In the genomic region with DNA sequence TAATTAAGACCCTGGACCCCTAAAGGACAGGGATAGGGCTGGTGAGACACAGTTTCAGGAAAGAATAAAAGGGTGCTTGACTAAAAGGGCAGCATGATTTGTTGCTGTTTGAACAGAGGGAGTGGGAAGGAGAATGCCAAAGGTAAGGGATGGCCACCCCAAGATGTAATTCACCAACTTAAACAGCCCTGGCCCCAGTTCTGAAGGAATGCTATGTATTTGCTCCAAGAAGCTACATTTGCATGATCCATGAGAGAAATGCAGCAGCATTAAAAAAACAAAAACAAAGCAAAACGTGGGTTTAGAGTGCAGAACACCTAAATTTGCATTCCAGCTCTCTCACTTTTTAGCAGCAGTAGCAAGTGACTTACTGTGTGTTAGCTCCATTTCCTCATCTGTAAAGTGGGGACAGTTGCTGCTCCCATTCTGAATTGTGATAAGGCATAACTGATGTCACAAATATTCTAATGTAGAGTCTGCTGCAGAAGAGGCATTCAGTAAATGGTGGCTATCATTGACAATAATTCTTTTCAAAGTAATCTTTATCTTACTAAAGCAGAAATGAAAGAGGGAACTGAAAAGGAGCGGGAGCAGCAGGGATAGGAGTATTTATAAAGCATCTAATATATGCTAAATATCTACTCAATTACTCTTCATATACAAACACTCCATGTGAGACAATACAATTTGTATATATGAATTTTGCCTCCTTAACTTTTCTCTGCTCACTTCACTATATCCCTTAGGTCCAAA, we compare ENCODE assay signal across 1 cellular context.
TF ChIP-seq lines count a peak whose summit lies in the region.

No MANE protein-coding gene starts in this region.

TF ChIP-seq in H1, 55 proteins besides CTCF, POLR2A, EP300 and RAD21 (continued from another document):
- no peak for TF ChIP-seq ATF3 (IDR thresholded peaks at IDR 0.05; ENCODE audit: insufficient read depth, low read depth, low read length)
- TF ChIP-seq KDM4A (IDR thresholded peaks at IDR 0.05; ENCODE audit: low read depth, low read length, severe bottlenecking), result no peak
- TF ChIP-seq TBP (IDR thresholded peaks at IDR 0.05; ENCODE audit: low read depth, low read length), result no peak
- TF ChIP-seq RFX5 (IDR thresholded peaks at IDR 0.05; ENCODE audit: borderline replicate concordance, low read depth, low read length), result no peak
- no peak for TF ChIP-seq CHD1 (IDR thresholded peaks at IDR 0.05; ENCODE audit: low read depth, low read length)
- no peak for TF ChIP-seq SP4 (IDR thresholded peaks at IDR 0.05; ENCODE audit: low read length)
- TF ChIP-seq JUND (IDR thresholded peaks at IDR 0.05; ENCODE audit: low read length), result no peak
- TF ChIP-seq TEAD4 (IDR thresholded peaks at IDR 0.05; ENCODE audit: low read depth, low read length), result no peak
